Comparison of ENCODE assay signal across 15 cellular contexts in genomic region chr1:15303912-15304311, GRCh38. TPM values are rescaled to one million over a fixed set of nuclear protein-coding genes. Genes with fewer than 3 reads are reported as not detected.
"Had no signal": no experiment of that assay in that cellular context is flagged by ENCODE, and none has a peak within 500 bp of the region (broad histone marks: within the 10 kb centered on the region; RNA-seq: fewer than 3 reads in every experiment).

No MANE protein-coding gene starts in this region.

- H3K36me3 ChIP-seq: cardiac muscle cell, gastroesophageal sphincter, heart left ventricle, prostate gland, right atrium auricular region, tibial nerve had no signal

- H3K27ac ChIP-seq: cardiac muscle cell, gastroesophageal sphincter, heart left ventricle, prostate gland, right atrium auricular region, tibial nerve had no signal

- H3K27me3 ChIP-seq: cardiac muscle cell, gastroesophageal sphincter, heart left ventricle, right atrium auricular region, tibial nerve had no signal

- H3K9me3 ChIP-seq: gastroesophageal sphincter, heart left ventricle, prostate gland, right atrium auricular region, tibial nerve had no signal

- H3K4me1 ChIP-seq: prostate gland, right atrium auricular region, tibial nerve had no signal

- FAIRE-seq: urothelium cell line had no signal

- H3K4me3 ChIP-seq: cardiac muscle cell, gastroesophageal sphincter, heart left ventricle, prostate gland, right atrium auricular region, tibial nerve had no signal

- DNase-seq: activated CD4-positive, alpha-beta T cell treated with anti-CD3 and anti-CD28 coated beads for 4 hours; activated CD8-positive, alpha-beta T cell treated with anti-CD3 and anti-CD28 coated beads for 36 hours; activated naive CD8-positive, alpha-beta T cell treated with anti-CD3 and anti-CD28 coated beads, Interleukin-2, amount 10 ng/mL, durations not matched to agents 7 days and 5 days; activated T-cell treated with anti-CD3 and anti-CD28 coated beads, Interleukin-2, amount 50 U/mL, for 1 hour; effector CD8-positive, alpha-beta T cell; heart left ventricle; left ventricle myocardium superior had no signal

RNA-seq across cellular contexts. Expression of gene FHAD1, which starts 56.9 kb away (rescaled TPM):
- total RNA-seq: activated T-helper 17 cell treated with anti-CD3 and anti-CD28 coated beads, Interleukin-2, amount 50 U/mL, for 72 hours; chondrocyte; left ventricle myocardium superior; right atrium auricular region had no signal
